ENCODE assay signal across 8 cellular contexts in the genomic region with DNA sequence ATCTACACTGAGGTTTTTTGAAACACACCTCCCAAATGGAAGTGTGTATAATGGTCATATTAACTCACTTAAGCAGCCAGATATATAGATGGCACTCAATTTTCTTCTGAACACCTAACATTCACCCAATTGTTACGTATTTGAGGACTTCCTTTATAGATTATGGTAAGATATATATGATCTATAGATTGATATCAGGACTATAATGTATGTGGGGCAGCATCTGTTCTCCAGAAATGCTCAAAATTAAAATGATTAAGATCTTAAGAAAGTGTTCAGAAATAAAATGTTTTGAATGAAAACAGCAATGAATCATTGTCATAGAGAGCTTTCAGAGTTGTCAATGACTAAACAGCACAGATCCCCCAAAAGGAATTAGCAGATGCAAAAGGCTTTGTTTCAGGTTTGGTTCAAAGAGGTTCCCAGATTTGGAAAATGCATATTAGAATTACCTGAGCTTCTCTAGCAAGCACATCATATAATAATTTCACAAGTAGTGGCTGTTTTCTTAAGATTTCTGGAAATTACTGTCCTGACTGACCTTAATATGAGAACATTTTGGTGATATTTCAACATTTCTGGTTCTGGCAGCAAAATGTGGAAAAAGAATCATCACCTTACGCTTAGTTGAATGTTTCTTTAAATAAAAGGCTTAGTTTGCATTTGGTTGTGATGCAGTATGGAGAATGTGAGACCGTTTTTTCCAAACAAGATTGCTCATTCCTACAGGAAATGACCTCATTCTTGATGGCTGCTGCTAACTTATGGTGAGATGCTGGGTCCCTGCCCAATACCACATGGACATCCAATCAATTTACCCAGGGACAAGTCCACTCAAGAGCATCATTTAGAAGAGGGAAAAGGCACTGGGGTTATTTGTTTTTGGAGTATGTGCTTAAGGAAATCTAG. TPM values are rescaled to one million over a fixed set of nuclear protein-coding genes. Genes with fewer than 3 reads are reported as not detected.
DNase-seq lines count a peak whose midpoint lies in the region; ATAC-seq and TF ChIP-seq lines count a peak whose summit lies in the region.

No MANE protein-coding gene starts in this region.

- CTCF ChIA-PET in Calu3 (lab: Charles Lee), result no interaction called here

- TF ChIP-seq EP300 in suprapubic skin (IDR thresholded peaks at IDR 0.05), result no peak

- peaks cover 60% of the 10 kb centered on the region for H3K4me1 ChIP-seq in suprapubic skin

- DNase-seq in activated CD4-positive, alpha-beta T cell treated with anti-CD3 and anti-CD28 coated beads, Interleukin-2, amount 10 ng/mL, durations not matched to agents 24 days and 14 days, result no peak
- DNase-seq in activated CD4-positive, alpha-beta T cell treated with anti-CD3 and anti-CD28 coated beads for 1 hour, result no peak
- DNase-seq in activated T-helper 1 cell treated with anti-CD3 and anti-CD28 coated beads, Interleukin-12 subunit alpha, Interleukin-12 subunit beta, Interleukin-2, Interleukin-4 antibody, amounts not matched to agents 30 ng/mL and 10 ng/mL and 1 ng/mL, durations not matched to agents 14 hours and 24 hours and 36 hours (ENCODE audit: low spot score), result no peak
- DNase-seq in left cardiac atrium, result peak; percentile 73
- no peak for DNase-seq in suprapubic skin (ENCODE audit: low spot score in 2 of 2)
- no peak for DNase-seq in NCI-H526 (lab: John Stamatoyannopoulos, UW)
- DNase-seq in T1000 (lab: John Stamatoyannopoulos, UW), result no peak
- no peak for DNase-seq in Calu3

- no peaks in the 10 kb centered on the region for H3K27me3 Mint-ChIP-seq in activated CD4-positive, alpha-beta T cell treated with anti-CD3 and anti-CD28 coated beads, Interleukin-2, amount 10 ng/mL, durations not matched to agents 24 days and 14 days
- no peaks in the 10 kb centered on the region for H3K27me3 Mint-ChIP-seq in activated T-helper 1 cell treated with anti-CD3 and anti-CD28 coated beads, Interleukin-12 subunit alpha, Interleukin-12 subunit beta, Interleukin-2, Interleukin-4 antibody, amounts not matched to agents 30 ng/mL and 10 ng/mL and 1 ng/mL, durations not matched to agents 14 hours and 24 hours and 36 hours (ENCODE audit: insufficient read depth)
- no peaks in the 10 kb centered on the region for H3K27me3 Mint-ChIP-seq in Calu3 (ENCODE audit: unreplicated experiment)

- H3K9me3 Mint-ChIP-seq in activated CD4-positive, alpha-beta T cell treated with anti-CD3 and anti-CD28 coated beads, Interleukin-2, amount 10 ng/mL, durations not matched to agents 24 days and 14 days, result no peaks in the 10 kb centered on the region
- no peaks in the 10 kb centered on the region for H3K9me3 Mint-ChIP-seq in activated T-helper 1 cell treated with anti-CD3 and anti-CD28 coated beads, Interleukin-12 subunit alpha, Interleukin-12 subunit beta, Interleukin-2, Interleukin-4 antibody, amounts not matched to agents 30 ng/mL and 10 ng/mL and 1 ng/mL, durations not matched to agents 14 hours and 24 hours and 36 hours
- no peaks in the 10 kb centered on the region for H3K9me3 Mint-ChIP-seq in Calu3 (ENCODE audit: low read depth, unreplicated experiment)

- WGBS in suprapubic skin, result 63% methylated on average over 3 of the region's 3 CpGs

- BruUV-seq in Calu3 (replicated peaks; lab: Mats Ljungman, UMichigan), result no TSS peak

- H3K9me3 ChIP-seq in suprapubic skin, result no peaks in the 10 kb centered on the region

- no peak overlapping the region for H3K4me3 ChIP-seq in suprapubic skin

- TF ChIP-seq CTCF in suprapubic skin (IDR thresholded peaks at IDR 0.05) (no peak), Calu3 (IDR thresholded peaks at IDR 0.05; ENCODE audit: unreplicated experiment) (no peak)

- H3K4me1 Mint-ChIP-seq in activated CD4-positive, alpha-beta T cell treated with anti-CD3 and anti-CD28 coated beads, Interleukin-2, amount 10 ng/mL, durations not matched to agents 24 days and 14 days, result peaks cover 24% of the 10 kb centered on the region
- peaks cover 28% of the 10 kb centered on the region for H3K4me1 Mint-ChIP-seq in activated T-helper 1 cell treated with anti-CD3 and anti-CD28 coated beads, Interleukin-12 subunit alpha, Interleukin-12 subunit beta, Interleukin-2, Interleukin-4 antibody, amounts not matched to agents 30 ng/mL and 10 ng/mL and 1 ng/mL, durations not matched to agents 14 hours and 24 hours and 36 hours (ENCODE audit: low read depth)
- no peaks in the 10 kb centered on the region for H3K4me1 Mint-ChIP-seq in Calu3 (ENCODE audit: low read depth, unreplicated experiment)

- H3K27ac ChIP-seq in suprapubic skin, result peak overlapping the region; percentile 78

- peaks cover 48% of the 10 kb centered on the region for H3K36me3 ChIP-seq in suprapubic skin

- H3K27me3 ChIP-seq in suprapubic skin, result no peaks in the 10 kb centered on the region

- peak; percentile 8 to 78 for ATAC-seq in left cardiac atrium

- H3K4me3 Mint-ChIP-seq in activated CD4-positive, alpha-beta T cell treated with anti-CD3 and anti-CD28 coated beads, Interleukin-2, amount 10 ng/mL, durations not matched to agents 24 days and 14 days, result no peak overlapping the region
- no peak overlapping the region for H3K4me3 Mint-ChIP-seq in activated T-helper 1 cell treated with anti-CD3 and anti-CD28 coated beads, Interleukin-12 subunit alpha, Interleukin-12 subunit beta, Interleukin-2, Interleukin-4 antibody, amounts not matched to agents 30 ng/mL and 10 ng/mL and 1 ng/mL, durations not matched to agents 14 hours and 24 hours and 36 hours
- no peak overlapping the region for H3K4me3 Mint-ChIP-seq in Calu3 (ENCODE audit: low read depth, unreplicated experiment)

- TF ChIP-seq POLR2A in suprapubic skin (IDR thresholded peaks at IDR 0.05), result no peak

- peaks cover 61% of the 10 kb centered on the region for H3K36me3 Mint-ChIP-seq in activated CD4-positive, alpha-beta T cell treated with anti-CD3 and anti-CD28 coated beads, Interleukin-2, amount 10 ng/mL, durations not matched to agents 24 days and 14 days (ENCODE audit: low read depth)
- H3K36me3 Mint-ChIP-seq in activated T-helper 1 cell treated with anti-CD3 and anti-CD28 coated beads, Interleukin-12 subunit alpha, Interleukin-12 subunit beta, Interleukin-2, Interleukin-4 antibody, amounts not matched to agents 30 ng/mL and 10 ng/mL and 1 ng/mL, durations not matched to agents 14 hours and 24 hours and 36 hours (ENCODE audit: low read depth), result peaks cover 40% of the 10 kb centered on the region
- peaks cover 30% of the 10 kb centered on the region for H3K36me3 Mint-ChIP-seq in Calu3 (ENCODE audit: insufficient read depth, unreplicated experiment)

- H3K27ac Mint-ChIP-seq in activated CD4-positive, alpha-beta T cell treated with anti-CD3 and anti-CD28 coated beads, Interleukin-2, amount 10 ng/mL, durations not matched to agents 24 days and 14 days, result peak overlapping the region; percentile 68
- H3K27ac Mint-ChIP-seq in activated T-helper 1 cell treated with anti-CD3 and anti-CD28 coated beads, Interleukin-12 subunit alpha, Interleukin-12 subunit beta, Interleukin-2, Interleukin-4 antibody, amounts not matched to agents 30 ng/mL and 10 ng/mL and 1 ng/mL, durations not matched to agents 14 hours and 24 hours and 36 hours, result peak overlapping the region; percentile 67
- no peak overlapping the region for H3K27ac Mint-ChIP-seq in Calu3 (ENCODE audit: unreplicated experiment)

- intact Hi-C loops in activated CD4-positive, alpha-beta T cell treated with anti-CD3 and anti-CD28 coated beads, Interleukin-2, amount 10 ng/mL, durations not matched to agents 24 days and 14 days (cut with micrococcal nuclease), result no loop called here
- intact Hi-C loops in activated T-helper 1 cell treated with anti-CD3 and anti-CD28 coated beads, Interleukin-12 subunit alpha, Interleukin-12 subunit beta, Interleukin-2, Interleukin-4 antibody, amounts not matched to agents 30 ng/mL and 10 ng/mL and 1 ng/mL, durations not matched to agents 14 hours and 24 hours and 36 hours (cut with micrococcal nuclease), result no loop called here
- intact Hi-C loops in left cardiac atrium (cut with DNase I), result no loop called here
- intact Hi-C loops in Calu3 (cut with micrococcal nuclease; ENCODE audit: unreplicated experiment), result no loop called here

RNA-seq across cellular contexts. Expression of a gene that starts 31.5 kb away (rescaled TPM):
- 17.7 and 19.8 TPM in 2 replicates for total RNA-seq in activated CD4-positive, alpha-beta T cell treated with anti-CD3 and anti-CD28 coated beads, Interleukin-2, amount 10 ng/mL, durations not matched to agents 24 days and 14 days
- 17.4 and 18.5 TPM in 2 replicates for total RNA-seq in activated T-helper 1 cell treated with anti-CD3 and anti-CD28 coated beads, Interleukin-12 subunit alpha, Interleukin-12 subunit beta, Interleukin-2, Interleukin-4 antibody, amounts not matched to agents 30 ng/mL and 10 ng/mL and 1 ng/mL, durations not matched to agents 14 hours and 24 hours and 36 hours
- total RNA-seq in left cardiac atrium, result 10 to 100 TPM; 11.2 to 13.2 TPM
- 10 to 100 TPM; 59.7 to 64.0 (median 60.9) TPM for total RNA-seq in suprapubic skin
- 39.2 and 42.0 TPM in 2 replicates for total RNA-seq in Calu3 (2022)
